Comparison of ENCODE assay signal across 8 cellular contexts in genomic region chr1:155218854-155219591, GRCh38. TPM values are rescaled to one million over a fixed set of nuclear protein-coding genes. Genes with fewer than 3 reads are reported as not detected.
DNase-seq lines count a peak whose midpoint lies in the region; ATAC-seq and TF ChIP-seq lines count a peak whose summit lies in the region.

No MANE protein-coding gene starts in this region.

- WGBS in mammary epithelial cell (ENCODE audit: low coverage, missing lambda C conversion rate): 47% methylated on average over 7 of the region's 7 CpGs

- H3K36me3 ChIP-seq in mammary epithelial cell (ENCODE audit: insufficient read depth, low read length) (no peaks in the 10 kb centered on the region), stomach smooth muscle (ENCODE audit: control insufficient read depth in 2 of 2, insufficient read depth in 2 of 2, low read length in 2 of 2) (peaks cover 0 to 2% of the 10 kb centered on the region in 2 donors)

- CTCF ChIA-PET in mammary epithelial cell (lab: Charles Lee; ENCODE audit: low non-redundant PET): no interaction called here

- H3K4me3 ChIP-seq in mammary epithelial cell (replicated peaks in 1 of 3; ENCODE audit: insufficient read depth in 1 of 3, low read depth in 2 of 3, low read length in 3 of 3): no peak overlapping the region
- H3K4me3 ChIP-seq in stomach smooth muscle (ENCODE audit: low read length in 2 of 2): peak overlapping the region; percentile 40 to 44

- H4K20me1 ChIP-seq in mammary epithelial cell (ENCODE audit: insufficient read depth, low read length): no peaks in the 10 kb centered on the region

- ATAC-seq in Right ventricle myocardium superior (ENCODE audit: poor library complexity): peak; percentile 68
- ATAC-seq in GM21515 (IDR thresholded peaks at IDR 0.05; ENCODE audit: unreplicated experiment): no peak
- no peak for ATAC-seq in HG02642 (IDR thresholded peaks at IDR 0.05; ENCODE audit: poor library complexity, unreplicated experiment)

- TF ChIP-seq CTCF in mammary epithelial cell (conservative IDR thresholded peaks at IDR 0.05 in 1 of 2, IDR thresholded peaks at IDR 0.05 in 1 of 2; ENCODE audit: extremely low read depth in 1 of 2, insufficient read depth in 1 of 2, low read depth in 1 of 2, low read length in 2 of 2): no peak

- DNase-seq in Right ventricle myocardium superior (no peak), cardiac septum (ENCODE audit: low spot score) (no peak), NCI-H526 treated with DMSO at 0.1 percent for 48 hours (lab: John Stamatoyannopoulos, UW) (peak; percentile 54), mammary epithelial cell (peak; percentile 43), inferior parietal cortex (ENCODE audit: extremely low spot score) (peak; percentile 98)

- dilution Hi-C loops in mammary epithelial cell (cut with HindIII; ENCODE audit: low sequenced_read_pairs): loop anchor here (5.0 kb wide), 1 partner anchor 58 kb away; the partner anchor contains the start of gene HCN3

- in situ Hi-C loops in mammary epithelial cell (cut with MboI; ENCODE audit: low sequenced_read_pairs in 2 of 2): no loop called here

- intact Hi-C loops in Right ventricle myocardium superior (cut with DNase I) (no loop called here), cardiac septum (cut with DNase I) (no loop called here), mammary epithelial cell (cut with micrococcal nuclease) (no loop called here)

- H3K4me1 ChIP-seq in mammary epithelial cell (ENCODE audit: insufficient read depth, low read length): peaks cover 6% of the 10 kb centered on the region
- H3K4me1 ChIP-seq in stomach smooth muscle (ENCODE audit: control insufficient read depth, insufficient read depth, low read length): peaks cover 5% of the 10 kb centered on the region

- H3K27ac ChIP-seq in mammary epithelial cell (ENCODE audit: insufficient read depth, low read depth, low read length): no peak overlapping the region
- H3K27ac ChIP-seq in stomach smooth muscle (ENCODE audit: low read length): peak overlapping the region; percentile 24

- no peaks in the 10 kb centered on the region for H3K79me2 ChIP-seq in mammary epithelial cell (ENCODE audit: insufficient read depth, low read length)

- H2AFZ ChIP-seq in mammary epithelial cell (ENCODE audit: low read depth, low read length): peak overlapping the region; percentile 76

- no peaks in the 10 kb centered on the region for H3K27me3 ChIP-seq in mammary epithelial cell (ENCODE audit: insufficient read depth, low read length)
- H3K27me3 ChIP-seq in stomach smooth muscle (ENCODE audit: control insufficient read depth in 1 of 2, insufficient read depth in 2 of 2, low read length in 2 of 2): no peaks in the 10 kb centered on the region

- H3K4me2 ChIP-seq in mammary epithelial cell (ENCODE audit: insufficient read depth, low read depth, low read length): no peak overlapping the region

- BruUV-seq in mammary epithelial cell (replicated peaks; lab: Mats Ljungman, UMichigan): no TSS peak

- H3K9me3 ChIP-seq in mammary epithelial cell (replicated peaks; ENCODE audit: insufficient read depth, low read length) (no peaks in the 10 kb centered on the region), stomach smooth muscle (ENCODE audit: control insufficient read depth in 2 of 2, low read length in 2 of 2) (no peaks in the 10 kb centered on the region)

- H3K9ac ChIP-seq in mammary epithelial cell (ENCODE audit: insufficient read depth, low read length): no peak overlapping the region
- peak overlapping the region in 1 of 2 donors; percentile 42 for H3K9ac ChIP-seq in stomach smooth muscle (ENCODE audit: low read length in 2 of 2)

RNA-seq across cellular contexts. Expression of gene MTX1, which starts 10.5 kb away (rescaled TPM):
- total RNA-seq in Right ventricle myocardium superior (16.4 TPM), cardiac septum (16.4 TPM), mammary epithelial cell (10 to 100 TPM; 34.2 to 49.3 TPM)
- 82.0 TPM for polyA plus RNA-seq in mammary epithelial cell
- polyA minus RNA-seq in mammary epithelial cell: 31.0 TPM

RNA-seq across cellular contexts. Expression of gene THBS3, which starts 11.3 kb away (rescaled TPM):
- total RNA-seq in Right ventricle myocardium superior (5.8 TPM), cardiac septum (11.7 TPM), mammary epithelial cell (10 to 100 TPM; 14.8 to 28.0 TPM)
- 10.8 TPM for polyA plus RNA-seq in mammary epithelial cell
- polyA minus RNA-seq in mammary epithelial cell: 18.1 TPM

RNA-seq across cellular contexts. Expression of gene ENTREP3, which starts 36.3 kb away (rescaled TPM):
- 13.8 TPM for total RNA-seq in Right ventricle myocardium superior
- total RNA-seq in cardiac septum: 15.5 TPM
- 10 to 100 TPM; 10.0 to 66.1 TPM for total RNA-seq in mammary epithelial cell
- 18.4 TPM for polyA plus RNA-seq in mammary epithelial cell
- 73.9 TPM for polyA minus RNA-seq in mammary epithelial cell

RNA-seq across cellular contexts. Expression of gene SCAMP3, which starts 43.1 kb away (rescaled TPM):
- 56.8 TPM for total RNA-seq in Right ventricle myocardium superior
- 61.5 TPM for total RNA-seq in cardiac septum
- total RNA-seq in mammary epithelial cell: 10 to 100 TPM; 36.7 to 57.7 TPM
- 90.5 TPM for polyA plus RNA-seq in mammary epithelial cell
- 75.5 TPM for polyA minus RNA-seq in mammary epithelial cell

RNA-seq across cellular contexts. Expression of gene TRIM46, which starts 45.4 kb away (rescaled TPM):
- total RNA-seq in Right ventricle myocardium superior (0.08 TPM), cardiac septum (not detected), mammary epithelial cell (1 to 10 TPM; 5.0 to 5.2 TPM)
- polyA plus RNA-seq in mammary epithelial cell: 2.0 TPM
- 0.67 TPM for polyA minus RNA-seq in mammary epithelial cell

Comparison
In these comparisons a context has a peak if more than half of its experiments do, and no peak if none do; other contexts are left out.
1. DNase-seq: peak in NCI-H526 treated with DMSO at 0.1 percent for 48 hours (single experiment), mammary epithelial cell (single experiment) and inferior parietal cortex (single experiment); none in Right ventricle myocardium superior (single experiment) and cardiac septum (single experiment).
2. H3K4me3 ChIP-seq: peak in stomach smooth muscle (2 of 2); none in mammary epithelial cell (0 of 3).